9 cellular contexts compared by ENCODE assay signal in the genomic region with DNA sequence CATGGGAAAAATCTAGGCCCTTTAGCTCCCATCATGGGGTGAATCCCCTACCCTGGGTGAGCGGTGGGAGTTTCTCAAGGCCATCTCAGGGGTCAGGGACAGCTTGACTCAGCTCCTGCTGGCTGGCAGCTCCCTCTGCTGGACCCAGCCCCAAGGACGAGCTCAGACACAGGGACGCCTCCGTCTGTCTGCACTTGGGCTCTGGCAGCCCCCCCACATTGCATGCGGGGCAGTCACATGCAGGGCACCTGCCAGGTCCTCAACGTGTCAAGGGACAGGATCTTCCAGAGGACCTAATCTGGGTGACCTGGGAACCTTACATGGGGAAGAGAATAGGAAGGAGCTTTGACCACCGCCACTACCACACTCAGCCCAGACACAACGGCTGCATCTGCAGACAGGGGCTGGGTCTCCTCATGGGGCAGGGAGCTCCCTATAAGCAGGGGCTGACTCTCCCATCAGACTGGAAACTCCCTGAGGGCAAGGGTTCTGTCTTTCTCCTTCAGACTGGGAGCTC.
DNase-seq lines count a peak whose midpoint lies in the region; ATAC-seq and TF ChIP-seq lines count a peak whose summit lies in the region.
"Had no signal": no experiment of that assay in that cellular context is flagged by ENCODE, and none has a peak within 500 bp of the region (broad histone marks: within the 10 kb centered on the region; RNA-seq: fewer than 3 reads in every experiment).

No MANE protein-coding gene starts in this region.

- no peaks in the 10 kb centered on the region for H3K9me2 ChIP-seq in PC-3 (replicated peaks; ENCODE audit: low read length)

- no peak overlapping the region for H3K4me2 ChIP-seq in PC-3 (ENCODE audit: low read length)

- POLR2A ChIA-PET in BJ (lab: Charles Lee) (no interaction called here), PC-3 (lab: Charles Lee; ENCODE audit: unreplicated experiment) (no interaction called here), HEK293T (lab: Yijun Ruan, JAX) (interaction anchor here (1.4 kb wide), 1 partner anchor 184 kb away, joined by 3 read pairs; the partner anchor contains the start of gene VEGFA)

- peak; percentile 42 for TF ChIP-seq CTCF in BJ (IDR thresholded peaks at IDR 0.05; ENCODE audit: insufficient read depth, low read depth, low read length)
- TF ChIP-seq CTCF in PC-3 (conservative IDR thresholded peaks at IDR 0.05; ENCODE audit: low read depth, low read length): peak; percentile 41; the same call in 1 of the 2 replicates
- TF ChIP-seq CTCF in fibroblast of pulmonary artery (IDR thresholded peaks at IDR 0.05; ENCODE audit: low read length, missing control alignments): peak; percentile 37

- no peaks in the 10 kb centered on the region for H3K36me3 ChIP-seq in BJ (ENCODE audit: control insufficient read depth, insufficient read depth, low read length)
- no peaks in the 10 kb centered on the region for H3K36me3 ChIP-seq in PC-3 (ENCODE audit: low read depth, low read length)

- H3K4me3 ChIP-seq in BJ (ENCODE audit: low read depth, low read length) (no peak overlapping the region), PC-3 (ENCODE audit: low read length) (no peak overlapping the region), fibroblast of pulmonary artery (replicated peaks; ENCODE audit: low read depth, low read length) (no peak overlapping the region)

- intact Hi-C loops in PC-3 (cut with micrococcal nuclease): loop anchor here (5.0 kb wide), 1 partner anchor 182 kb away; the partner anchor contains the start of gene VEGFA

- no peak overlapping the region for H3K27ac ChIP-seq in PC-3 (ENCODE audit: low read length)

- H3K27me3 ChIP-seq in BJ (ENCODE audit: control insufficient read depth, insufficient read depth, low read length) (peaks cover 1% of the 10 kb centered on the region), PC-3 (ENCODE audit: low read length) (no peaks in the 10 kb centered on the region)

- no peaks in the 10 kb centered on the region for H3K9me3 ChIP-seq in PC-3 (ENCODE audit: low read length)

- no peaks in the 10 kb centered on the region for H3F3A ChIP-seq in PC-3 (ENCODE audit: low read length, unreplicated experiment)

- DNase-seq in BJ (ENCODE audit: low read depth) (no peak), PC-3 (no peak), fibroblast of pulmonary artery (ENCODE audit: low read depth) (no peak), myocyte (ENCODE audit: low read depth) (peak; percentile 32), HEK293T (ENCODE audit: extremely low spot score) (no peak), SHP77 (lab: John Stamatoyannopoulos, UW) (no peak)
- no peak for DNase-seq in activated CD4-positive, alpha-beta T cell treated with anti-CD3 and anti-CD28 coated beads, Interleukin-2, amount 50 U/mL, for 48 hours
- DNase-seq: NCI-H748 treated with DMSO at 0.1 percent for 48 hours had no signal

- H3K79me2 ChIP-seq in PC-3 (ENCODE audit: low read length): no peaks in the 10 kb centered on the region

- peak; percentile 51 for ATAC-seq in PC-3
- no peak for ATAC-seq in GM21529 (IDR thresholded peaks at IDR 0.05; ENCODE audit: unreplicated experiment)

- BruUV-seq in PC-3 (replicated peaks; lab: Mats Ljungman, UMichigan): no TSS peak

- H4K20me1 ChIP-seq in PC-3 (ENCODE audit: low read length): no peaks in the 10 kb centered on the region

- H3K4me1 ChIP-seq in PC-3 (ENCODE audit: insufficient read depth, low read length): no peaks in the 10 kb centered on the region; the same call in 1 of the 2 replicates

- no peak overlapping the region for H2AFZ ChIP-seq in PC-3 (ENCODE audit: low read length)

- no peak overlapping the region for H3K9ac ChIP-seq in PC-3 (ENCODE audit: low read length)

- CTCF ChIA-PET in BJ (lab: Yijun Ruan, JAX) (interaction anchor here (0.7 to 4.2 kb wide), 19 partner anchors 11 to 286 kb away, joined by 3 to 29 read pairs (median 4); partner anchors contain the start of gene VEGFA), PC-3 (lab: Charles Lee) (interaction anchor here (0.6 to 1.0 kb wide), 3 partner anchors 19 to 125 kb away, joined by 3 read pairs; no protein-coding TSS in a partner anchor), HEK293T (lab: Yijun Ruan, JAX) (interaction anchor here (0.6 to 2.5 kb wide), 12 partner anchors 11 to 288 kb away, joined by 3 to 12 read pairs (median 4); partner anchors contain the start of gene VEGFA)

TF ChIP-seq in HEK293T, 16 proteins besides CTCF, POLR2A, EP300 and RAD21:
- no peak for TF ChIP-seq ARNT (IDR thresholded peaks at IDR 0.05)
- TF ChIP-seq CTBP1 (IDR thresholded peaks at IDR 0.05; ENCODE audit: borderline replicate concordance): no peak
- TF ChIP-seq BHLHE40 (IDR thresholded peaks at IDR 0.05; ENCODE audit: borderline replicate concordance): no peak
- TF ChIP-seq TARDBP (IDR thresholded peaks at IDR 0.05): no peak
- TF ChIP-seq L3MBTL2 (conservative IDR thresholded peaks at IDR 0.05): no peak
- no peak for TF ChIP-seq HDGF (IDR thresholded peaks at IDR 0.05; ENCODE audit: borderline replicate concordance)
- TF ChIP-seq PKNOX1 (IDR thresholded peaks at IDR 0.05): no peak
- no peak for TF ChIP-seq ZNF384 (IDR thresholded peaks at IDR 0.05)
- TF ChIP-seq FOXA1 (IDR thresholded peaks at IDR 0.05): no peak
- TF ChIP-seq SP1 (IDR thresholded peaks at IDR 0.05): no peak
- no peak for TF ChIP-seq FOXK2 (IDR thresholded peaks at IDR 0.05)
- TF ChIP-seq NFRKB (IDR thresholded peaks at IDR 0.05): no peak
- no peak for TF ChIP-seq ELF4 (IDR thresholded peaks at IDR 0.05)
- TF ChIP-seq FOXM1 (IDR thresholded peaks at IDR 0.05; ENCODE audit: borderline replicate concordance): no peak
- TF ChIP-seq SUZ12 (IDR thresholded peaks at IDR 0.05): no peak
- no peak for TF ChIP-seq LEF1 (IDR thresholded peaks at IDR 0.05; ENCODE audit: borderline replicate concordance)
TF ChIP-seq in HEK293T: peak in this region for 0.
